Comparison of ENCODE assay signal across 1 cellular context in genomic region chr7:152462995-152463713, GRCh38.
TF ChIP-seq lines count a peak whose summit lies in the region.

No MANE protein-coding gene starts in this region.

TF ChIP-seq in GM23338, 12 proteins besides CTCF, POLR2A, EP300 and RAD21 (continued from another document):
- TF ChIP-seq ZNF331 (CRISPR knock-in tag; IDR thresholded peaks at IDR 0.05; ENCODE audit: low read depth): no peak
